8 cellular contexts compared by ENCODE assay signal in the genomic region with DNA sequence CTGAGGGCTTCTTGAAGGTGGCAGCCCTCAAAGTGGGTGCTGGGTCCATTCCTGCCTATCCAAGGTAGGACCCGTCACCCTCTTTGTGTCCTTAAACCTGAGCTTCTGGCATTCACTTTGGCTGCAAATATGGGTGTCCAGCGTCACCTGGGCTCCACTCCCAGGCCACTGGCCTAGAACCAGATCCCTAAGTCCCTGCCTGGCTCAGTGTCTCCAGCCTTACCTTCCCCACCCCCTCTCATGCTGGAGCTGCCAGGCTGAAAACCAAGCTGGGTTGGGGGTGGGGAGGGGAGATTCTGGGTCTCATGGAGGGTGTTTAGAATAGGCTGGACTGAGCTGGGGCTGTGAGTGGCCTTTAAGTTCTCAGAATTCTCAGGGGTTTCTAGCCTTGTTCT. TPM values are rescaled to one million over a fixed set of nuclear protein-coding genes. Genes with fewer than 3 reads are reported as not detected.
DNase-seq lines count a peak whose midpoint lies in the region; ATAC-seq and TF ChIP-seq lines count a peak whose summit lies in the region.

No MANE protein-coding gene starts in this region.

- no peak for TF ChIP-seq CTCF in thoracic aorta (IDR thresholded peaks at IDR 0.05)

- peaks cover 6% of the 10 kb centered on the region for H3K9me3 ChIP-seq in iPS-18c (ENCODE audit: control insufficient read depth, insufficient read depth, low read length)
- no peaks in the 10 kb centered on the region for H3K9me3 ChIP-seq in thoracic aorta

- peaks cover 35% of the 10 kb centered on the region for H3K4me1 Mint-ChIP-seq in activated naive CD4-positive, alpha-beta T cell treated with anti-CD3 and anti-CD28 coated beads, Interleukin-2, amount 50 U/mL, for 24 hours
- peaks cover 37% of the 10 kb centered on the region for H3K4me1 Mint-ChIP-seq in activated T-helper 17 cell treated with anti-CD3 and anti-CD28 coated beads, Interleukin-2, amount 50 U/mL, for 72 hours

- H3K27me3 Mint-ChIP-seq in activated naive CD4-positive, alpha-beta T cell treated with anti-CD3 and anti-CD28 coated beads, Interleukin-2, amount 50 U/mL, for 24 hours = peaks cover 18% of the 10 kb centered on the region
- H3K27me3 Mint-ChIP-seq in activated T-helper 17 cell treated with anti-CD3 and anti-CD28 coated beads, Interleukin-2, amount 50 U/mL, for 72 hours = peaks cover 9% of the 10 kb centered on the region

- no peak overlapping the region for H3K27ac Mint-ChIP-seq in activated naive CD4-positive, alpha-beta T cell treated with anti-CD3 and anti-CD28 coated beads, Interleukin-2, amount 50 U/mL, for 24 hours
- no peak overlapping the region for H3K27ac Mint-ChIP-seq in activated T-helper 17 cell treated with anti-CD3 and anti-CD28 coated beads, Interleukin-2, amount 50 U/mL, for 72 hours

- peak overlapping the region; percentile 43; the same call in 1 of the 2 replicates for H3K4me3 ChIP-seq in iPS-18c (ENCODE audit: insufficient read depth, low read depth, low read length)
- peak overlapping the region; percentile 84 for H3K4me3 ChIP-seq in thoracic aorta

- DNase-seq in activated naive CD4-positive, alpha-beta T cell (lab: John Stamatoyannopoulos, UW) = no peak
- DNase-seq in thoracic aorta (ENCODE audit: low spot score) = no peak
- DNase-seq in activated effector memory CD4-positive, alpha-beta T cell treated with anti-CD3 and anti-CD28 coated beads, Interleukin-2, amount 50 U/mL, for 16 hours = no peak
- DNase-seq in NCI-H526 treated with DMSO at 0.1 percent for 48 hours (lab: John Stamatoyannopoulos, UW) = no peak

- H3K9me3 Mint-ChIP-seq in activated naive CD4-positive, alpha-beta T cell treated with anti-CD3 and anti-CD28 coated beads, Interleukin-2, amount 50 U/mL, for 24 hours = no peaks in the 10 kb centered on the region
- H3K9me3 Mint-ChIP-seq in activated T-helper 17 cell treated with anti-CD3 and anti-CD28 coated beads, Interleukin-2, amount 50 U/mL, for 72 hours = no peaks in the 10 kb centered on the region

- H3K36me3 ChIP-seq in thoracic aorta = no peaks in the 10 kb centered on the region

- H3K4me1 ChIP-seq in thoracic aorta (ENCODE audit: control insufficient read depth in 1 of 2, low read depth in 2 of 2) = peaks cover 10 to 19% of the 10 kb centered on the region in 2 donors

- no peaks in the 10 kb centered on the region for H3K27me3 ChIP-seq in thoracic aorta (replicated peaks; ENCODE audit: insufficient read depth)

- ATAC-seq in activated T-helper 17 cell treated with anti-CD3 and anti-CD28 coated beads, Interleukin-2, amount 50 U/mL, for 72 hours (replicated peaks) = no peak
- ATAC-seq in thoracic aorta (ENCODE audit: insufficient number of reproducible peaks, low FRiP score, low read depth) = no peak
- no peak for ATAC-seq in GM21390 (IDR thresholded peaks at IDR 0.05; ENCODE audit: unreplicated experiment)

- no peaks in the 10 kb centered on the region for H3K36me3 Mint-ChIP-seq in activated naive CD4-positive, alpha-beta T cell treated with anti-CD3 and anti-CD28 coated beads, Interleukin-2, amount 50 U/mL, for 24 hours
- H3K36me3 Mint-ChIP-seq in activated T-helper 17 cell treated with anti-CD3 and anti-CD28 coated beads, Interleukin-2, amount 50 U/mL, for 72 hours (ENCODE audit: low read depth) = peaks cover 6% of the 10 kb centered on the region

- H3K27ac ChIP-seq in thoracic aorta = no peak overlapping the region

- H3K4me3 Mint-ChIP-seq in activated naive CD4-positive, alpha-beta T cell treated with anti-CD3 and anti-CD28 coated beads, Interleukin-2, amount 50 U/mL, for 24 hours = peak overlapping the region; percentile 15
- H3K4me3 Mint-ChIP-seq in activated T-helper 17 cell treated with anti-CD3 and anti-CD28 coated beads, Interleukin-2, amount 50 U/mL, for 72 hours = peak overlapping the region; percentile 86

RNA-seq across cellular contexts. Expression of gene PDE4A, which starts 12.4 kb away (rescaled TPM):
- total RNA-seq in activated T-helper 17 cell treated with anti-CD3 and anti-CD28 coated beads, Interleukin-2, amount 50 U/mL, for 72 hours = 1 to 10 TPM; 9.0 to 9.1 TPM
- 10 to 100 TPM; 24.9 to 25.5 TPM for total RNA-seq in thoracic aorta

RNA-seq across cellular contexts. Expression of gene CDC37, which starts 29.4 kb away (rescaled TPM):
- 100 to 1,000 TPM; 140 to 226 TPM for total RNA-seq in activated T-helper 17 cell treated with anti-CD3 and anti-CD28 coated beads, Interleukin-2, amount 50 U/mL, for 72 hours
- total RNA-seq in thoracic aorta = 100 to 1,000 TPM; 133 to 166 TPM

RNA-seq across cellular contexts. Expression of gene TYK2, which starts 52.4 kb away (rescaled TPM):
- total RNA-seq in activated T-helper 17 cell treated with anti-CD3 and anti-CD28 coated beads, Interleukin-2, amount 50 U/mL, for 72 hours = 100 to 1,000 TPM; 221 to 245 TPM
- 10 to 100 TPM; 79.3 to 96.7 TPM for total RNA-seq in thoracic aorta
